Comparison of ENCODE assay signal across 10 cellular contexts in genomic region chr16:3637371-3637923, GRCh38. TPM values are rescaled to one million over a fixed set of nuclear protein-coding genes. Genes with fewer than 3 reads are reported as not detected.
DNase-seq lines count a peak whose midpoint lies in the region; ATAC-seq and TF ChIP-seq lines count a peak whose summit lies in the region.
"Had no signal": no experiment of that assay in that cellular context is flagged by ENCODE, and none has a peak within 500 bp of the region (broad histone marks: within the 10 kb centered on the region; RNA-seq: fewer than 3 reads in every experiment).

No MANE protein-coding gene starts in this region.

- H3K4me1 ChIP-seq in DOHH2 (ENCODE audit: control insufficient read depth, low read length) = peaks cover 52% of the 10 kb centered on the region
- H3K4me1 ChIP-seq in mucosa of rectum (ENCODE audit: control insufficient read depth in 2 of 2, insufficient read depth in 2 of 2, low read length in 2 of 2) = peaks cover 11 to 19% of the 10 kb centered on the region in 2 donors
- H3K4me1 ChIP-seq in esophagus squamous epithelium = peaks cover 0 to 23% (median 0%) of the 10 kb centered on the region in 3 donors

- H3K4me3 ChIP-seq in DOHH2 (ENCODE audit: low read length) = peak overlapping the region; percentile 58
- H3K4me3 ChIP-seq in mucosa of rectum (ENCODE audit: low read length in 2 of 2) = no peak overlapping the region
- no peak overlapping the region for H3K4me3 ChIP-seq in esophagus squamous epithelium

- H3K27me3 ChIP-seq in DOHH2 (ENCODE audit: control insufficient read depth, low read length) (no peaks in the 10 kb centered on the region), mucosa of rectum (ENCODE audit: control insufficient read depth in 2 of 2, insufficient read depth in 2 of 2, low read length in 2 of 2) (no peaks in the 10 kb centered on the region), esophagus squamous epithelium (no peaks in the 10 kb centered on the region)

- no peaks in the 10 kb centered on the region for H3K36me3 Mint-ChIP-seq in activated T-helper 17 cell treated with anti-CD3 and anti-CD28 coated beads, Interleukin-2, amount 50 U/mL, for 72 hours (ENCODE audit: low read depth)

- no peaks in the 10 kb centered on the region for H3K9me3 ChIP-seq in DOHH2 (ENCODE audit: control insufficient read depth, insufficient read depth, low read length)
- H3K9me3 ChIP-seq in mucosa of rectum (ENCODE audit: control insufficient read depth in 2 of 2, low read length in 2 of 2) = no peaks in the 10 kb centered on the region
- H3K9me3 ChIP-seq in esophagus squamous epithelium = no peaks in the 10 kb centered on the region

- peaks cover 7% of the 10 kb centered on the region; the same call in 1 of the 2 replicates for H3F3A ChIP-seq in DOHH2 (ENCODE audit: control insufficient read depth, insufficient read depth)

- peak overlapping the region; percentile 48 for H3K4me3 Mint-ChIP-seq in activated T-helper 17 cell treated with anti-CD3 and anti-CD28 coated beads, Interleukin-2, amount 50 U/mL, for 72 hours

- TF ChIP-seq CTCF in DOHH2 (IDR thresholded peaks at IDR 0.05; ENCODE audit: low read depth, low read length, poor library complexity, severe bottlenecking) (no peak), esophagus squamous epithelium (IDR thresholded peaks at IDR 0.05) (no peak)

- no peaks in the 10 kb centered on the region for H3K9me3 Mint-ChIP-seq in activated T-helper 17 cell treated with anti-CD3 and anti-CD28 coated beads, Interleukin-2, amount 50 U/mL, for 72 hours

- H3K27ac Mint-ChIP-seq in activated T-helper 17 cell treated with anti-CD3 and anti-CD28 coated beads, Interleukin-2, amount 50 U/mL, for 72 hours = peak overlapping the region; percentile 87

- WGBS in esophagus squamous epithelium, 2 donors = 64 to 82% methylated on average over 3 of the region's 3 CpGs

- peaks cover 23% of the 10 kb centered on the region for H3K4me1 Mint-ChIP-seq in activated T-helper 17 cell treated with anti-CD3 and anti-CD28 coated beads, Interleukin-2, amount 50 U/mL, for 72 hours

- no peaks in the 10 kb centered on the region for H4K20me1 ChIP-seq in DOHH2 (ENCODE audit: control insufficient read depth, insufficient read depth, low read depth, low read length)

- H3K36me3 ChIP-seq in DOHH2 (ENCODE audit: control insufficient read depth, low read length) (peaks cover 41% of the 10 kb centered on the region), mucosa of rectum (ENCODE audit: control insufficient read depth in 2 of 2, insufficient read depth in 2 of 2, low read length in 2 of 2) (peaks cover 0 to 7% of the 10 kb centered on the region in 2 donors), esophagus squamous epithelium (peaks cover 0 to 17% (median 2%) of the 10 kb centered on the region in 3 donors)

- ATAC-seq in activated T-helper 17 cell treated with anti-CD3 and anti-CD28 coated beads, Interleukin-2, amount 50 U/mL, for 72 hours (replicated peaks) = peak; percentile 61
- no peak for ATAC-seq in GM21737 (IDR thresholded peaks at IDR 0.05; ENCODE audit: unreplicated experiment)
- ATAC-seq in HG03457 (IDR thresholded peaks at IDR 0.05; ENCODE audit: unreplicated experiment) = no peak

- H3K27ac ChIP-seq in DOHH2 (ENCODE audit: low read depth, low read length) (peak overlapping the region; percentile 86), mucosa of rectum (ENCODE audit: low read depth in 2 of 2, low read length in 2 of 2) (peak overlapping the region; percentile 52 to 58), esophagus squamous epithelium (no peak overlapping the region)
- H3K27ac ChIP-seq: epithelial cell of prostate had no signal

- no peaks in the 10 kb centered on the region for H3K9me2 ChIP-seq in DOHH2 (replicated peaks; ENCODE audit: control insufficient read depth, low read length)

- peak overlapping the region in 1 of 2 donors; percentile 45 for H3K9ac ChIP-seq in mucosa of rectum (ENCODE audit: low read depth in 1 of 2, low read length in 2 of 2)

- H3K4me2 ChIP-seq in DOHH2 (ENCODE audit: low read length) = peak overlapping the region; percentile 67

- no peaks in the 10 kb centered on the region for H3K27me3 Mint-ChIP-seq in activated T-helper 17 cell treated with anti-CD3 and anti-CD28 coated beads, Interleukin-2, amount 50 U/mL, for 72 hours

- DNase-seq in NCI-H82 (lab: John Stamatoyannopoulos, UW) (peak; percentile 67), esophagus squamous epithelium (lab: John Stamatoyannopoulos, UW) (no peak), NCI-H69 (lab: John Stamatoyannopoulos, UW) (no peak)
- DNase-seq: NCI-H446 treated with DMSO at 0.1 percent for 48 hours had no signal

- intact Hi-C loops in esophagus squamous epithelium (cut with DNase I) = no loop called here

- H3K79me2 ChIP-seq in DOHH2 (ENCODE audit: control insufficient read depth, low read length) = peaks cover 87% of the 10 kb centered on the region

- TF ChIP-seq POLR2A in esophagus squamous epithelium (IDR thresholded peaks at IDR 0.05) = no peak

RNA-seq across cellular contexts. Expression of gene DNASE1, which starts 17.0 kb away (rescaled TPM):
- total RNA-seq in activated T-helper 17 cell treated with anti-CD3 and anti-CD28 coated beads, Interleukin-2, amount 50 U/mL, for 72 hours = 10 to 100 TPM; 14.8 to 22.0 TPM
- 10 to 100 TPM in 2 of 4 donors, 1 to 10 TPM in 2; 5.7 to 13.4 (median 9.9) TPM for total RNA-seq in esophagus squamous epithelium

RNA-seq across cellular contexts. Expression of gene SLX4, which starts 26.0 kb away (rescaled TPM):
- 10 to 100 TPM; 10.8 to 14.5 TPM for total RNA-seq in activated T-helper 17 cell treated with anti-CD3 and anti-CD28 coated beads, Interleukin-2, amount 50 U/mL, for 72 hours
- total RNA-seq in esophagus squamous epithelium = 1 to 10 TPM; 3.1 to 5.6 (median 3.9) TPM

Comparison
In these comparisons a context has a peak if more than half of its experiments do, and no peak if none do; other contexts are left out.
1. H3K27ac ChIP-seq: peak in DOHH2 (single experiment) and mucosa of rectum (2 of 2); none in esophagus squamous epithelium (0 of 4).